ENCODE assay signal across 1 cellular context in the genomic region with DNA sequence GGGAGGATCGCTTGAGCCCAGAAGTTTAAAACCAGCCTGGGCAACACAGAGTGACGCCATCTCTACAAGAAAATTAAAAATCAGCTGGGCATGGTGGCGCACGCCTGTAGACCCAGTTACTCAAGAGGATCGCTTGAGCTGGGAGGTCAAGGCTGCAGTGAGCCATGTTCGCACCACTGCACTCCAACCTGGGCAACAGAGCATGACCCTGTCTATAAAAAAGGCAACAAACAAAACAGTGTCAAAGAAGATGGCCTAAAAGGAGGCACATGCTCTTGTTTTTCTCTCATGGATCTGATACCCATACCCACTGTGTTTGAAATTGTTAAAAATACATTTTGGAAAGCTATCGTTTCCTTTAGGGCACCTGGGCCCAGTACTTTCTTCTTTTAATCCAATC.
TF ChIP-seq lines count a peak whose summit lies in the region.

No MANE protein-coding gene starts in this region.

TF ChIP-seq in GM23338, 12 proteins besides CTCF, POLR2A, EP300 and RAD21 (continued from another document):
- TF ChIP-seq, protein P1, sequence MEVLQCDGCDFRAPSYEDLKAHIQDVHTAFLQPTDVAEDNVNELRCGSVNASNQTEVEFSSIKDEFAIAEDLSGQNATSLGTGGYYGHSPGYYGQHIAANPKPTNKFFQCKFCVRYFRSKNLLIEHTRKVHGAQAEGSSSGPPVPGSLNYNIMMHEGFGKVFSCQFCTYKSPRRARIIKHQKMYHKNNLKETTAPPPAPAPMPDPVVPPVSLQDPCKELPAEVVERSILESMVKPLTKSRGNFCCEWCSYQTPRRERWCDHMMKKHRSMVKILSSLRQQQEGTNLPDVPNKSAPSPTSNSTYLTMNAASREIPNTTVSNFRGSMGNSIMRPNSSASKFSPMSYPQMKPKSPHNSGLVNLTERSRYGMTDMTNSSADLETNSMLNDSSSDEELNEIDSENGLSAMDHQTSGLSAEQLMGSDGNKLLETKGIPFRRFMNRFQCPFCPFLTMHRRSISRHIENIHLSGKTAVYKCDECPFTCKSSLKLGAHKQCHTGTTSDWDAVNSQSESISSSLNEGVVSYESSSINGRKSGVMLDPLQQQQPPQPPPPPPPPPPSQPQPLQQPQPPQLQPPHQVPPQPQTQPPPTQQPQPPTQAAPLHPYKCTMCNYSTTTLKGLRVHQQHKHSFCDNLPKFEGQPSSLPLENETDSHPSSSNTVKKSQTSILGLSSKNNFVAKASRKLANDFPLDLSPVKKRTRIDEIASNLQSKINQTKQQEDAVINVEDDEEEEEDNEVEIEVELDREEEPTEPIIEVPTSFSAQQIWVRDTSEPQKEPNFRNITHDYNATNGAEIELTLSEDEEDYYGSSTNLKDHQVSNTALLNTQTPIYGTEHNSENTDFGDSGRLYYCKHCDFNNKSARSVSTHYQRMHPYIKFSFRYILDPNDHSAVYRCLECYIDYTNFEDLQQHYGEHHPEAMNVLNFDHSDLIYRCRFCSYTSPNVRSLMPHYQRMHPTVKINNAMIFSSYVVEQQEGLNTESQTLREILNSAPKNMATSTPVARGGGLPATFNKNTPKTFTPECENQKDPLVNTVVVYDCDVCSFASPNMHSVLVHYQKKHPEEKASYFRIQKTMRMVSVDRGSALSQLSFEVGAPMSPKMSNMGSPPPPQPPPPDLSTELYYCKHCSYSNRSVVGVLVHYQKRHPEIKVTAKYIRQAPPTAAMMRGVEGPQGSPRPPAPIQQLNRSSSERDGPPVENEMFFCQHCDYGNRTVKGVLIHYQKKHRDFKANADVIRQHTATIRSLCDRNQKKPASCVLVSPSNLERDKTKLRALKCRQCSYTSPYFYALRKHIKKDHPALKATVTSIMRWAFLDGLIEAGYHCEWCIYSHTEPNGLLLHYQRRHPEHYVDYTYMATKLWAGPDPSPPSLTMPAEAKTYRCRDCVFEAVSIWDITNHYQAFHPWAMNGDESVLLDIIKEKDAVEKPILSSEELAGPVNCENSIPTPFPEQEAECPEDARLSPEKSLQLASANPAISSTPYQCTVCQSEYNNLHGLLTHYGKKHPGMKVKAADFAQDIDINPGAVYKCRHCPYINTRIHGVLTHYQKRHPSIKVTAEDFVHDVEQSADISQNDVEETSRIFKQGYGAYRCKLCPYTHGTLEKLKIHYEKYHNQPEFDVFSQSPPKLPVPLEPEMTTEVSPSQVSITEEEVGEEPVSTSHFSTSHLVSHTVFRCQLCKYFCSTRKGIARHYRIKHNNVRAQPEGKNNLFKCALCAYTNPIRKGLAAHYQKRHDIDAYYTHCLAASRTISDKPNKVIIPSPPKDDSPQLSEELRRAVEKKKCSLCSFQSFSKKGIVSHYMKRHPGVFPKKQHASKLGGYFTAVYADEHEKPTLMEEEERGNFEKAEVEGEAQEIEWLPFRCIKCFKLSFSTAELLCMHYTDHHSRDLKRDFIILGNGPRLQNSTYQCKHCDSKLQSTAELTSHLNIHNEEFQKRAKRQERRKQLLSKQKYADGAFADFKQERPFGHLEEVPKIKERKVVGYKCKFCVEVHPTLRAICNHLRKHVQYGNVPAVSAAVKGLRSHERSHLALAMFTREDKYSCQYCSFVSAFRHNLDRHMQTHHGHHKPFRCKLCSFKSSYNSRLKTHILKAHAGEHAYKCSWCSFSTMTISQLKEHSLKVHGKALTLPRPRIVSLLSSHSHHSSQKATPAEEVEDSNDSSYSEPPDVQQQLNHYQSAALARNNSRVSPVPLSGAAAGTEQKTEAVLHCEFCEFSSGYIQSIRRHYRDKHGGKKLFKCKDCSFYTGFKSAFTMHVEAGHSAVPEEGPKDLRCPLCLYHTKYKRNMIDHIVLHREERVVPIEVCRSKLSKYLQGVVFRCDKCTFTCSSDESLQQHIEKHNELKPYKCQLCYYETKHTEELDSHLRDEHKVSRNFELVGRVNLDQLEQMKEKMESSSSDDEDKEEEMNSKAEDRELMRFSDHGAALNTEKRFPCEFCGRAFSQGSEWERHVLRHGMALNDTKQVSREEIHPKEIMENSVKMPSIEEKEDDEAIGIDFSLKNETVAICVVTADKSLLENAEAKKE (CRISPR knock-in tag; IDR thresholded peaks at IDR 0.05), result no peak
- TF ChIP-seq POLR2AphosphoS5 (IDR thresholded peaks at IDR 0.05; ENCODE audit: low read depth) (no peak), EZH2 (IDR thresholded peaks at IDR 0.05; ENCODE audit: low read depth, unreplicated experiment) (no peak), ZNF331 (CRISPR knock-in tag; IDR thresholded peaks at IDR 0.05; ENCODE audit: low read depth) (no peak), STAT1 (IDR thresholded peaks at IDR 0.05; ENCODE audit: unreplicated experiment) (no peak), JUNB (IDR thresholded peaks at IDR 0.05; ENCODE audit: unreplicated experiment) (no peak), ZNF114 (CRISPR knock-in tag; IDR thresholded peaks at IDR 0.05) (no peak), CREB1 (CRISPR knock-in tag; IDR thresholded peaks at IDR 0.05; ENCODE audit: low read depth) (no peak)
- TF ChIP-seq, protein P2, sequence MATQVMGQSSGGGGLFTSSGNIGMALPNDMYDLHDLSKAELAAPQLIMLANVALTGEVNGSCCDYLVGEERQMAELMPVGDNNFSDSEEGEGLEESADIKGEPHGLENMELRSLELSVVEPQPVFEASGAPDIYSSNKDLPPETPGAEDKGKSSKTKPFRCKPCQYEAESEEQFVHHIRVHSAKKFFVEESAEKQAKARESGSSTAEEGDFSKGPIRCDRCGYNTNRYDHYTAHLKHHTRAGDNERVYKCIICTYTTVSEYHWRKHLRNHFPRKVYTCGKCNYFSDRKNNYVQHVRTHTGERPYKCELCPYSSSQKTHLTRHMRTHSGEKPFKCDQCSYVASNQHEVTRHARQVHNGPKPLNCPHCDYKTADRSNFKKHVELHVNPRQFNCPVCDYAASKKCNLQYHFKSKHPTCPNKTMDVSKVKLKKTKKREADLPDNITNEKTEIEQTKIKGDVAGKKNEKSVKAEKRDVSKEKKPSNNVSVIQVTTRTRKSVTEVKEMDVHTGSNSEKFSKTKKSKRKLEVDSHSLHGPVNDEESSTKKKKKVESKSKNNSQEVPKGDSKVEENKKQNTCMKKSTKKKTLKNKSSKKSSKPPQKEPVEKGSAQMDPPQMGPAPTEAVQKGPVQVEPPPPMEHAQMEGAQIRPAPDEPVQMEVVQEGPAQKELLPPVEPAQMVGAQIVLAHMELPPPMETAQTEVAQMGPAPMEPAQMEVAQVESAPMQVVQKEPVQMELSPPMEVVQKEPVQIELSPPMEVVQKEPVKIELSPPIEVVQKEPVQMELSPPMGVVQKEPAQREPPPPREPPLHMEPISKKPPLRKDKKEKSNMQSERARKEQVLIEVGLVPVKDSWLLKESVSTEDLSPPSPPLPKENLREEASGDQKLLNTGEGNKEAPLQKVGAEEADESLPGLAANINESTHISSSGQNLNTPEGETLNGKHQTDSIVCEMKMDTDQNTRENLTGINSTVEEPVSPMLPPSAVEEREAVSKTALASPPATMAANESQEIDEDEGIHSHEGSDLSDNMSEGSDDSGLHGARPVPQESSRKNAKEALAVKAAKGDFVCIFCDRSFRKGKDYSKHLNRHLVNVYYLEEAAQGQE (IDR thresholded peaks at IDR 0.05; ENCODE audit: unreplicated experiment), result no peak
- TF ChIP-seq, protein P3, sequence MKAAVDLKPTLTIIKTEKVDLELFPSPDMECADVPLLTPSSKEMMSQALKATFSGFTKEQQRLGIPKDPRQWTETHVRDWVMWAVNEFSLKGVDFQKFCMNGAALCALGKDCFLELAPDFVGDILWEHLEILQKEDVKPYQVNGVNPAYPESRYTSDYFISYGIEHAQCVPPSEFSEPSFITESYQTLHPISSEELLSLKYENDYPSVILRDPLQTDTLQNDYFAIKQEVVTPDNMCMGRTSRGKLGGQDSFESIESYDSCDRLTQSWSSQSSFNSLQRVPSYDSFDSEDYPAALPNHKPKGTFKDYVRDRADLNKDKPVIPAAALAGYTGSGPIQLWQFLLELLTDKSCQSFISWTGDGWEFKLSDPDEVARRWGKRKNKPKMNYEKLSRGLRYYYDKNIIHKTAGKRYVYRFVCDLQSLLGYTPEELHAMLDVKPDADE (IDR thresholded peaks at IDR 0.05), result no peak
